18 cellular contexts compared by ENCODE assay signal in genomic region chr10:73915206-73915851, GRCh38. TPM values are rescaled to one million over a fixed set of nuclear protein-coding genes. Genes with fewer than 3 reads are reported as not detected.
DNase-seq lines count a peak whose midpoint lies in the region; ATAC-seq and TF ChIP-seq lines count a peak whose summit lies in the region.
"Had no signal": no experiment of that assay in that cellular context is flagged by ENCODE, and none has a peak within 500 bp of the region (broad histone marks: within the 10 kb centered on the region; RNA-seq: fewer than 3 reads in every experiment).

No MANE protein-coding gene starts in this region.

- no peak for TF ChIP-seq CTCF in MCF 10A (IDR thresholded peaks at IDR 0.05; ENCODE audit: unreplicated experiment)
- TF ChIP-seq CTCF in kidney epithelial cell (IDR thresholded peaks at IDR 0.05; ENCODE audit: insufficient read depth, low read length, poor library complexity, severe bottlenecking), result no peak
- no peak for TF ChIP-seq CTCF in GM13976 (IDR thresholded peaks at IDR 0.05; ENCODE audit: borderline replicate concordance, control extremely low read depth, extremely low read depth, insufficient read depth, missing control alignments)

- DNase-seq in M059J (ENCODE audit: low read depth), result peak; percentile 31
- DNase-seq in MCF 10A (ENCODE audit: unreplicated experiment), result no peak
- DNase-seq in kidney epithelial cell (ENCODE audit: low read depth), result no peak
- no peak for DNase-seq in glomerular visceral epithelial cell (ENCODE audit: extremely low spot score)
- DNase-seq in GM13976 (ENCODE audit: low spot score), result no peak
- no peak for DNase-seq in NCI-H1105 treated with DMSO at 0.1 percent for 48 hours (lab: John Stamatoyannopoulos, UW)
- DNase-seq: effector memory CD4-positive, alpha-beta T cell; hypothalamus; left cardiac atrium; occipital lobe; SK-N-SH; stimulated activated CD4-positive, alpha-beta T cell treated with anti-CD3 and anti-CD28 coated beads, Interleukin-4, amount 100 ng/mL, for 24 hours; T1000 had no signal

- H3K9ac ChIP-seq in skeletal muscle tissue (ENCODE audit: low read depth in 1 of 3, low read length in 3 of 3), result peak overlapping the region in 2 of 3 donors; percentile 21 to 33
- H3K9ac ChIP-seq: SK-N-SH had no signal

- no peaks in the 10 kb centered on the region for H3K27me3 ChIP-seq in kidney epithelial cell (ENCODE audit: control insufficient read depth, insufficient read depth, low read length)
- H3K27me3 ChIP-seq in skeletal muscle tissue (ENCODE audit: control insufficient read depth in 3 of 3, insufficient read depth in 3 of 3, low read length in 3 of 3), result peaks cover 0 to 4% (median 0%) of the 10 kb centered on the region in 3 donors

- no peak overlapping the region for H3K4me3 Mint-ChIP-seq in MCF 10A (ENCODE audit: unreplicated experiment)
- H3K4me3 Mint-ChIP-seq: activated T-helper 17 cell treated with anti-CD3 and anti-CD28 coated beads, Interleukin-2, amount 50 U/mL, for 72 hours; central memory CD8-positive, alpha-beta T cell; mesothelial cell of epicardium had no signal

- POLR2A ChIA-PET in MCF 10A (lab: Yijun Ruan, JAX), result interaction anchor here (0.7 to 1.5 kb wide), 4 partner anchors 9 to 26 kb away, joined by 3 read pairs; no protein-coding TSS in a partner anchor

- H3K9me3 ChIP-seq in skeletal muscle tissue (ENCODE audit: control insufficient read depth in 3 of 3, low read length in 3 of 3), result peaks cover 0 to 2% (median 0%) of the 10 kb centered on the region in 3 donors
- H3K9me3 ChIP-seq: SK-N-SH had no signal

- H3K4me1 ChIP-seq in skeletal muscle tissue (ENCODE audit: control insufficient read depth in 3 of 3, insufficient read depth in 3 of 3, low read length in 3 of 3), result peaks cover 39 to 51% (median 48%) of the 10 kb centered on the region in 3 donors

- H3K27ac ChIP-seq in skeletal muscle tissue (ENCODE audit: low read depth, low read length), result peak overlapping the region; percentile 7

- intact Hi-C loops in MCF 10A (cut with micrococcal nuclease), result no loop called here

- ATAC-seq in HG02970 (IDR thresholded peaks at IDR 0.05; ENCODE audit: low FRiP score, unreplicated experiment), result no peak
- ATAC-seq: activated T-helper 17 cell treated with anti-CD3 and anti-CD28 coated beads, Interleukin-2, amount 50 U/mL, for 72 hours; left cardiac atrium had no signal

- no peaks in the 10 kb centered on the region for H3K27me3 Mint-ChIP-seq in MCF 10A (ENCODE audit: insufficient read depth, unreplicated experiment)

- in situ Hi-C loops in GM13976 (cut with MboI; ENCODE audit: low sequenced_read_pairs, unreplicated experiment), result no loop called here

- H3K4me1 Mint-ChIP-seq in MCF 10A (ENCODE audit: insufficient read depth, unreplicated experiment), result peaks cover 65% of the 10 kb centered on the region

- peaks cover 6% of the 10 kb centered on the region for H3K36me3 Mint-ChIP-seq in MCF 10A (ENCODE audit: insufficient read depth, unreplicated experiment)
- H3K36me3 Mint-ChIP-seq: mesothelial cell of epicardium had no signal

- no peaks in the 10 kb centered on the region for H3K9me3 Mint-ChIP-seq in MCF 10A (ENCODE audit: unreplicated experiment)
- H3K9me3 Mint-ChIP-seq: activated T-helper 17 cell treated with anti-CD3 and anti-CD28 coated beads, Interleukin-2, amount 50 U/mL, for 72 hours; central memory CD8-positive, alpha-beta T cell; mesothelial cell of epicardium had no signal

- H3K4me3 ChIP-seq in kidney epithelial cell (ENCODE audit: low read depth, low read length) (peak overlapping the region; percentile 25), skeletal muscle tissue (ENCODE audit: low read length in 3 of 3) (peak overlapping the region in 1 of 3 donors; percentile 48)

- no TSS peak for BruUV-seq in MCF 10A (replicated peaks; lab: Mats Ljungman, UMichigan)

- H3K27ac Mint-ChIP-seq in MCF 10A (ENCODE audit: low read depth, unreplicated experiment), result peak overlapping the region; percentile 40
- H3K27ac Mint-ChIP-seq: activated T-helper 17 cell treated with anti-CD3 and anti-CD28 coated beads, Interleukin-2, amount 50 U/mL, for 72 hours; mesothelial cell of epicardium had no signal

- H3K36me3 ChIP-seq in kidney epithelial cell (ENCODE audit: control insufficient read depth, insufficient read depth, low read length) (peaks cover 3% of the 10 kb centered on the region), skeletal muscle tissue (ENCODE audit: control insufficient read depth in 3 of 3, insufficient read depth in 3 of 3, low read length in 3 of 3) (peaks cover 18 to 27% (median 18%) of the 10 kb centered on the region in 3 donors)

- CTCF ChIA-PET in MCF 10A (lab: Yijun Ruan, JAX), result interaction anchor here (0.6 to 1.4 kb wide), 3 partner anchors 25 to 997 kb away, joined by 4 to 8 read pairs (median 5); no protein-coding TSS in a partner anchor

RNA-seq across cellular contexts. Expression of gene PLAU, which starts 4.4 kb away (rescaled TPM):
- 264 and 272 TPM in 2 replicates for total RNA-seq in M059J (2014; rRNA removed; shearing (Covaris generic))
- 17.3 and 30.6 TPM in 2 replicates for total RNA-seq in MCF 10A (2022)
- total RNA-seq in kidney epithelial cell, result 709 and 758 TPM in 2 replicates
- 21.4 TPM for total RNA-seq in skeletal muscle tissue

RNA-seq across cellular contexts. Expression of gene CAMK2G, which starts 41.0 kb away (rescaled TPM):
- total RNA-seq in M059J (2014; rRNA removed; shearing (Covaris generic)), result 29.3 and 42.2 TPM in 2 replicates
- total RNA-seq in MCF 10A (2022), result 10.9 and 13.7 TPM in 2 replicates
- 12.7 and 18.8 TPM in 2 replicates for total RNA-seq in kidney epithelial cell
- total RNA-seq in skeletal muscle tissue, result 16.2 TPM
